In the genomic region with DNA sequence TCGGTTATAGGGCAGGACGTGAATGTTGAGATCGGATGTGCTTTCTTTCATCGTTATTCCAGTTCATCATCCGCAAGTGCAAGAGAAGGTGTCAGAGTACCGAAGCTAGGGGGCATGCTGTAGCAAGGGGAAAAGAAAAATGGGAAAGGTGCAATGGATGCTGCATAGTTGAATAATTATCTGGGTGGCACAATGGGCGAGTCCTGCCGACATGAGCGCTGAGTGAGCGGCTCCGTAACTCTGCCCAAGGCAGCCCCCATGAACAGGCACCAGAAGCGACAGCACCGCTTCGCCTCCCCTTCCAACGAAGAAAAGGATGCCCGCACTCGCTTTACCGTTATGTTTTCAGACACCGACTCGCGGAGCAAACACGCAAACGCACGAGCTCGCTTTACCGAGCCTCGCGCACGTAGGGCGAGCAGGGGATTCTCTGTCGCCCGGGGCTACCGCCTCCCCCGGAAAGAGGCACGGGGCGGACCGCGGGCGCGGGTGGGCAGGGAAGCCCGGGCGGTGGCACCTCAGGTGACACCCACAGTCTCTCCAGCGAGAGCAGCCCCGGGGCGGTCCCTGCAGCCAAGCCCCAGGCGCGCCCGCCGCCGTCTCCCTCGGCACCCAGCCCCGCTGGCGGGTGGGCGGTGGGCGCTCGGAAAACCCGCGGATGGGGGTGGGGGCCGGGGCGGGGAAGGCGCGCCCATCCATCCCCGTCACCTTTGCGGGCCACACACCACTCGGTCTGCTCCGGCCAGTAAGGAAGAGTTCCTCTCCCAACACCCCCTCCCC, we compare ENCODE assay signal across 8 cellular contexts.
DNase-seq lines count a peak whose midpoint lies in the region; ATAC-seq and TF ChIP-seq lines count a peak whose summit lies in the region.

No MANE protein-coding gene starts in this region.

- peaks cover 24% of the 10 kb centered on the region for H3K4me1 ChIP-seq in effector memory CD4-positive, alpha-beta T cell (ENCODE audit: control insufficient read depth, insufficient read depth, low read length, poor library complexity, severe bottlenecking)

- peak; percentile 29 for DNase-seq in HS-27A (ENCODE audit: low read depth)
- peak; percentile 84 for DNase-seq in NCI-H82 treated with DMSO at 0.1 percent for 48 hours (lab: John Stamatoyannopoulos, UW; ENCODE audit: unreplicated experiment)
- DNase-seq in activated CD8-positive, alpha-beta memory T cell treated with anti-CD3 and anti-CD28 coated beads for 24 hours = peak; percentile 82
- peak; percentile 67 to 69 (median 69) for DNase-seq in effector memory CD4-positive, alpha-beta T cell
- peak; percentile 87 for DNase-seq in medulla oblongata (ENCODE audit: extremely low spot score)
- peak; percentile 35 for DNase-seq in stimulated activated CD8-positive, alpha-beta memory T cell treated with anti-CD3 and anti-CD28 coated beads, Interleukin-12 subunit alpha, Interleukin-12 subunit beta, amount 100 ng/mL, for 1 hour (ENCODE audit: low read depth)

- H3K36me3 ChIP-seq in effector memory CD4-positive, alpha-beta T cell (ENCODE audit: control insufficient read depth, insufficient read depth, low read length) = no peaks in the 10 kb centered on the region

- ATAC-seq in GM18505 (IDR thresholded peaks at IDR 0.05; ENCODE audit: unreplicated experiment) (peak; percentile 23), HG03139 (IDR thresholded peaks at IDR 0.05; ENCODE audit: unreplicated experiment) (no peak)

- peak overlapping the region; percentile 98 for H3K4me3 ChIP-seq in effector memory CD4-positive, alpha-beta T cell (ENCODE audit: insufficient read depth, low read depth, low read length, poor library complexity, severe bottlenecking)

- peaks cover 10% of the 10 kb centered on the region for H3K27me3 ChIP-seq in effector memory CD4-positive, alpha-beta T cell (replicated peaks; ENCODE audit: control insufficient read depth, insufficient read depth, low read length, poor library complexity, severe bottlenecking)

- TF ChIP-seq POLR2A in GM18505 (IDR thresholded peaks at IDR 0.05; ENCODE audit: borderline replicate concordance, extremely low read depth, insufficient read depth, insufficient read length) = no peak

- H3K9me3 ChIP-seq in effector memory CD4-positive, alpha-beta T cell (ENCODE audit: control insufficient read depth, low read length) = no peaks in the 10 kb centered on the region

- H3K27ac ChIP-seq in effector memory CD4-positive, alpha-beta T cell (ENCODE audit: insufficient read depth, low read length, poor library complexity, severe bottlenecking) = peak overlapping the region; percentile 63

Comparison
In these comparisons a context has a peak if more than half of its experiments do, and no peak if none do; other contexts are left out.
1. DNase-seq: peak in every context shown above with its lines; median percentile 87 in medulla oblongata; 84 in NCI-H82 treated with DMSO at 0.1 percent for 48 hours; 82 in activated CD8-positive, alpha-beta memory T cell treated with anti-CD3 and anti-CD28 coated beads for 24 hours; 69 in effector memory CD4-positive, alpha-beta T cell; 35 in stimulated activated CD8-positive, alpha-beta memory T cell treated with anti-CD3 and anti-CD28 coated beads, Interleukin-12 subunit alpha, Interleukin-12 subunit beta, amount 100 ng/mL, for 1 hour; 29 in HS-27A.